Comparison of ENCODE assay signal across 11 cellular contexts in the genomic region with DNA sequence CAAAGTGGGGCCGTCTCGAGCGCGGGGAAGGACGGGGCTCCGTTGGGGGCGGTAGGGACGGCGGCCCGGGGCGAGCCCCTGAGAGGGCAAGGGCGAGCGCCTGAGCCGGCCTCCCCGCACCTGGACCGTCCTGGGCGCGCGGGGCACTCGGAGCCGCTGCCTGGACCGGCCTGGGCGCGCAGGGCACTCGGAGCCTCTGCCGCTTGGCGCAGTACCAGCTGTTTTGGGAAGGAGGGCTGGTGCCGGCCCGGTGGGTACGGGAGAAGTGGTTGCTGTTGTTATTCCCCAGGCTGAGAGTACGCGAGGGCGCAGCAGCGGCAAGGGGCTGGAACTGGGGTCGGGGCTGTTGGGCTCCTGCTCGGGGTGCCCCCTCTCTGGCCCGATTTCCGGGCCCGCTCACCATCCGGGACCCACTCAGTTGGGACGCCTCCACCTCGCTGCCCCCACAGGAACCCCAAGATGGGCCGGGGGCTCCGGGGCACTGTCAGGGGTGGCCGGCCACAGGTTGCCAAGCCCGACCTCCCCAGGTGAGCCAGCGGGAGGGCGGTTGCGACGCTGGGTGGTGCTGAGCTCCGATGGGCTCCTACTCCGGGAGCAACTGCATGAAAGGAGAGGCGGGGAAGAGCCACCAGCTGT. TPM values are rescaled to one million over a fixed set of nuclear protein-coding genes. Genes with fewer than 3 reads are reported as not detected.
DNase-seq lines count a peak whose midpoint lies in the region; ATAC-seq and TF ChIP-seq lines count a peak whose summit lies in the region.
"Had no signal": no experiment of that assay in that cellular context is flagged by ENCODE, and none has a peak within 500 bp of the region (broad histone marks: within the 10 kb centered on the region; RNA-seq: fewer than 3 reads in every experiment).

No MANE protein-coding gene starts in this region.

- H3K27me3 Mint-ChIP-seq in activated B cell treated with CpG ODN at 0.5 μM for 24 hours, result peaks cover 24% of the 10 kb centered on the region

- intact Hi-C loops in activated B cell treated with CpG ODN at 0.5 μM for 24 hours (cut with micrococcal nuclease), result loop anchor here (5.0 kb wide), 1 partner anchor 40 kb away; no protein-coding TSS in a partner anchor
- intact Hi-C loops in testis (cut with DNase I; ENCODE audit: low total_unique reads), result no loop called here

- no peaks in the 10 kb centered on the region for H3K4me1 ChIP-seq in testis

- H3K9me3 ChIP-seq in iPS-18c (ENCODE audit: control insufficient read depth, insufficient read depth, low read length) (no peaks in the 10 kb centered on the region), testis (no peaks in the 10 kb centered on the region)

- POLR2A ChIA-PET in activated B cell treated with CpG ODN at 0.5 μM for 24 hours (lab: Charles Lee), result no interaction called here

- CTCF ChIA-PET in activated B cell treated with CpG ODN at 0.5 μM for 24 hours (lab: Charles Lee), result no interaction called here

- no peak for TF ChIP-seq POLR2A in testis (IDR thresholded peaks at IDR 0.05)

- peak overlapping the region in 1 of 2 donors; percentile 33 for H3K27ac ChIP-seq in testis
- H3K27ac ChIP-seq: WERI-Rb-1 had no signal

- H3K4me3 ChIP-seq in iPS-18c (ENCODE audit: insufficient read depth, low read depth, low read length) (peak overlapping the region; percentile 55), testis (peak overlapping the region; percentile 37 to 59)

- 3% methylated on average over 42 of the region's 53 CpGs; no CpG with 5 or more reads in 1 of the 2 donors for WGBS in testis, 2 donors

- H3K36me3 Mint-ChIP-seq in activated B cell treated with CpG ODN at 0.5 μM for 24 hours (ENCODE audit: low read depth), result no peaks in the 10 kb centered on the region
- H3K36me3 Mint-ChIP-seq: activated naive CD8-positive, alpha-beta T cell treated with anti-CD3 and anti-CD28 coated beads for 36 hours had no signal

- peak; percentile 56 for DNase-seq in NCI-H2171 (lab: John Stamatoyannopoulos, UW)
- DNase-seq in NCI-H2171 treated with DMSO at 0.1 percent for 48 hours (lab: John Stamatoyannopoulos, UW), result no peak
- no peak for DNase-seq in activated B cell treated with CpG ODN at 0.5 μM for 24 hours
- DNase-seq in testis, result no peak
- DNase-seq in T-helper 9 cell, result no peak
- DNase-seq: WERI-Rb-1 had no signal

- H3K4me1 Mint-ChIP-seq in activated B cell treated with CpG ODN at 0.5 μM for 24 hours, result peaks cover 10% of the 10 kb centered on the region
- H3K4me1 Mint-ChIP-seq: activated naive CD8-positive, alpha-beta T cell treated with anti-CD3 and anti-CD28 coated beads for 36 hours had no signal

- ATAC-seq in activated B cell treated with CpG ODN at 0.5 μM for 24 hours (ENCODE audit: low read depth) (peak; percentile 16), GM21737 (IDR thresholded peaks at IDR 0.05; ENCODE audit: unreplicated experiment) (no peak), HG03039 (IDR thresholded peaks at IDR 0.05; ENCODE audit: unreplicated experiment) (no peak)

- H3K27me3 ChIP-seq in testis, result no peaks in the 10 kb centered on the region

- no peaks in the 10 kb centered on the region for H3K9me3 Mint-ChIP-seq in activated B cell treated with CpG ODN at 0.5 μM for 24 hours
- H3K9me3 Mint-ChIP-seq: activated naive CD8-positive, alpha-beta T cell treated with anti-CD3 and anti-CD28 coated beads for 36 hours; neural crest cell had no signal

- no peaks in the 10 kb centered on the region for H3K36me3 ChIP-seq in testis (ENCODE audit: low read depth, missing control alignments)
- H3K36me3 ChIP-seq: WERI-Rb-1 had no signal

- no peak overlapping the region for H3K27ac Mint-ChIP-seq in activated B cell treated with CpG ODN at 0.5 μM for 24 hours
- H3K27ac Mint-ChIP-seq: activated naive CD8-positive, alpha-beta T cell treated with anti-CD3 and anti-CD28 coated beads for 36 hours had no signal

- no peak overlapping the region for H3K4me3 Mint-ChIP-seq in activated B cell treated with CpG ODN at 0.5 μM for 24 hours
- H3K4me3 Mint-ChIP-seq: activated naive CD8-positive, alpha-beta T cell treated with anti-CD3 and anti-CD28 coated beads for 36 hours had no signal

- no peak for TF ChIP-seq CTCF in activated B cell treated with CpG ODN at 0.5 μM for 24 hours (IDR thresholded peaks at IDR 0.05)
- no peak for TF ChIP-seq CTCF in testis (IDR thresholded peaks at IDR 0.05)

RNA-seq across cellular contexts. Expression of a gene that starts 0.6 kb away (rescaled TPM):
- total RNA-seq in activated B cell treated with CpG ODN at 0.5 μM for 24 hours (0.29 and 0.39 TPM in 2 replicates), testis (10 to 100 TPM; 36.3 to 37.4 TPM)
- 18.0 TPM for polyA plus RNA-seq in testis (ENCODE audit: insufficient read depth, low read depth, low replicate concordance)

Comparison
In these comparisons a context has a peak if more than half of its experiments do, and no peak if none do; other contexts are left out.
1. RNA of a gene that starts 0.6 kb away (total RNA-seq): 36.3 to 37.4 TPM in testis; 0.29 to 0.39 TPM in activated B cell treated with CpG ODN at 0.5 μM for 24 hours; every median in the first group is over 10 times any median in the second.